Comparison of ENCODE assay signal across 35 cellular contexts in the genomic region with DNA sequence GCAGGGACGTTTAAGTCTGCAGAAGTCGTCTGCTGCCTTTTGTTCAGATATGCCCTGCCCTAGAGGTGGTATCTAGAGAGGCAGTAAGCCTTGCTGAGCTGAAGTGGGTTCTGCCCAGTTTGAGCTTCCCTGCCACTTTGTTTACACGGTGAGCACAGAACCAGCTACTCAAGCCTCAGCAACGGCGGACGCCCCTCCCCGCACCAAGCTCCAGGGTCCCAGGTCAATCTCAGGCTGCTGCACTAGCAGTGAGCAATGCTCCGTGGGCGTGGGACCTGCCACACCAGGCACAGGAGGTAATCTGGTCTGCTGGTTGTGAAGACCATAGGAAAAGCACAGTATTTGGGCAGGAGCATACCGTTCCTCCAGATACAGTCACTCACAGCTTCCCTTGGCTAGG.
"Had no signal": no experiment of that assay in that cellular context is flagged by ENCODE, and none has a peak within 500 bp of the region (broad histone marks: within the 10 kb centered on the region; RNA-seq: fewer than 3 reads in every experiment).

No MANE protein-coding gene starts in this region.

- DNase-seq: Karpas-422, Kasumi-1, KG1, MG63, MM.1S, MV-4-11, NCI-H1048, NCI-H1092, NCI-H1092 treated with DMSO at 0.1 percent for 48 hours, NCI-H1105, NCI-H1105 treated with DMSO at 0.1 percent for 48 hours, NCI-H1417, NCI-H1417 treated with DMSO at 0.1 percent for 48 hours, NCI-H1436, NCI-H1436 treated with DMSO at 0.1 percent for 48 hours, NCI-H146, NCI-H1694, NCI-H1694 treated with DMSO at 0.1 percent for 48 hours, NCI-H187, NCI-H187 treated with DMSO at 0.1 percent for 48 hours, NCI-H1930, NCI-H2029, NCI-H2029 treated with DMSO at 0.1 percent for 48 hours, NCI-H2081, NCI-H2081 treated with DMSO at 0.1 percent for 48 hours, NCI-H2107, NCI-H2171, NCI-H2171 treated with DMSO at 0.1 percent for 48 hours, NCI-H2227 treated with DMSO at 0.1 percent for 48 hours, NCI-H226, NCI-H345, NCI-H446, NCI-H446 treated with DMSO at 0.1 percent for 48 hours, NCI-H510A had no signal

- H3K36me3 ChIP-seq: MG63 had no signal

- H3K27ac ChIP-seq: KMS-11 had no signal

- H3K4me3 ChIP-seq: MG63 had no signal

- H3K9me3 ChIP-seq: MG63 had no signal

- H3K9ac ChIP-seq: KMS-11 had no signal

- H3K27me3 ChIP-seq: MG63 had no signal

- H3K4me2 ChIP-seq: KMS-11 had no signal
